ENCODE assay signal across 2 cellular contexts in the genomic region with DNA sequence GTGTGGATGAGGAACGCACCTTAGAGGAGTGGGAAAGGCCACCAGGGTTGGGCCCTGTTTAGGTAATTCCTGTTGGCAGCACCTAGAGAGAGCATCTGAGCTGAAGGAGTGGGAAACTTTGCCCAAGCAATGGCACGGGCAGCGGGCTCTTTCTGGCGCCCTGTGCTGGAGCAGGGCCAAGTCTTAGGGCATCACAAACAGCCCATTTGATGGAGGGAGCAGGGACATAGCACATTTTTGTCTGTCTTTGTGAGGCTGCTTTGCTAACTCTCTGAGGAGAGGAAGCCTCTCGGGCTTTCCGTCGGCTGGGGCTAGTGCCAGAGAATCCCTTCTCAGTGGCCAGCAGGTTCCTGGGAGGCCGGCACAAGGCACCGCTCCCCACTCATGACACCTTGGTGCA.
A peak's percentile ranks its signal among the peaks of the same experiment; 100 is the strongest.
TF ChIP-seq lines count a peak whose summit lies in the region.

No MANE protein-coding gene starts in this region.

TF ChIP-seq in K562, 482 proteins besides CTCF, POLR2A, EP300 and RAD21:
- TF ChIP-seq NFIC (IDR thresholded peaks at IDR 0.05) = peak; percentile 32; the same call in 1 of the 2 replicates
- no peak for TF ChIP-seq POLR2H (tag; IDR thresholded peaks at IDR 0.05; ENCODE audit: low read depth)
- no peak for TF ChIP-seq NCOA1 (IDR thresholded peaks at IDR 0.05; ENCODE audit: low read depth)
- no peak for TF ChIP-seq ZNF239 (CRISPR knock-in tag; IDR thresholded peaks at IDR 0.05)
- TF ChIP-seq, protein P1, sequence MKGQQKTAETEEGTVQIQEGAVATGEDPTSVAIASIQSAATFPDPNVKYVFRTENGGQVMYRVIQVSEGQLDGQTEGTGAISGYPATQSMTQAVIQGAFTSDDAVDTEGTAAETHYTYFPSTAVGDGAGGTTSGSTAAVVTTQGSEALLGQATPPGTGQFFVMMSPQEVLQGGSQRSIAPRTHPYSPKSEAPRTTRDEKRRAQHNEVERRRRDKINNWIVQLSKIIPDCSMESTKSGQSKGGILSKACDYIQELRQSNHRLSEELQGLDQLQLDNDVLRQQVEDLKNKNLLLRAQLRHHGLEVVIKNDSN (CRISPR knock-in tag; IDR thresholded peaks at IDR 0.05) = no peak

TF ChIP-seq in H1, 55 proteins besides CTCF, POLR2A, EP300 and RAD21:
- TF ChIP-seq KDM1A (IDR thresholded peaks at IDR 0.05; ENCODE audit: borderline replicate concordance, low read length) = no peak
- no peak for TF ChIP-seq TAF7 (optimal IDR thresholded peaks at IDR 0.05; ENCODE audit: borderline replicate concordance, low read depth, low read length)
- no peak for TF ChIP-seq PHF8 (conservative IDR thresholded peaks at IDR 0.05; ENCODE audit: low read depth, low read length)
- TF ChIP-seq SUZ12 (IDR thresholded peaks at IDR 0.05; ENCODE audit: low read length) = no peak
- TF ChIP-seq, protein P2, sequence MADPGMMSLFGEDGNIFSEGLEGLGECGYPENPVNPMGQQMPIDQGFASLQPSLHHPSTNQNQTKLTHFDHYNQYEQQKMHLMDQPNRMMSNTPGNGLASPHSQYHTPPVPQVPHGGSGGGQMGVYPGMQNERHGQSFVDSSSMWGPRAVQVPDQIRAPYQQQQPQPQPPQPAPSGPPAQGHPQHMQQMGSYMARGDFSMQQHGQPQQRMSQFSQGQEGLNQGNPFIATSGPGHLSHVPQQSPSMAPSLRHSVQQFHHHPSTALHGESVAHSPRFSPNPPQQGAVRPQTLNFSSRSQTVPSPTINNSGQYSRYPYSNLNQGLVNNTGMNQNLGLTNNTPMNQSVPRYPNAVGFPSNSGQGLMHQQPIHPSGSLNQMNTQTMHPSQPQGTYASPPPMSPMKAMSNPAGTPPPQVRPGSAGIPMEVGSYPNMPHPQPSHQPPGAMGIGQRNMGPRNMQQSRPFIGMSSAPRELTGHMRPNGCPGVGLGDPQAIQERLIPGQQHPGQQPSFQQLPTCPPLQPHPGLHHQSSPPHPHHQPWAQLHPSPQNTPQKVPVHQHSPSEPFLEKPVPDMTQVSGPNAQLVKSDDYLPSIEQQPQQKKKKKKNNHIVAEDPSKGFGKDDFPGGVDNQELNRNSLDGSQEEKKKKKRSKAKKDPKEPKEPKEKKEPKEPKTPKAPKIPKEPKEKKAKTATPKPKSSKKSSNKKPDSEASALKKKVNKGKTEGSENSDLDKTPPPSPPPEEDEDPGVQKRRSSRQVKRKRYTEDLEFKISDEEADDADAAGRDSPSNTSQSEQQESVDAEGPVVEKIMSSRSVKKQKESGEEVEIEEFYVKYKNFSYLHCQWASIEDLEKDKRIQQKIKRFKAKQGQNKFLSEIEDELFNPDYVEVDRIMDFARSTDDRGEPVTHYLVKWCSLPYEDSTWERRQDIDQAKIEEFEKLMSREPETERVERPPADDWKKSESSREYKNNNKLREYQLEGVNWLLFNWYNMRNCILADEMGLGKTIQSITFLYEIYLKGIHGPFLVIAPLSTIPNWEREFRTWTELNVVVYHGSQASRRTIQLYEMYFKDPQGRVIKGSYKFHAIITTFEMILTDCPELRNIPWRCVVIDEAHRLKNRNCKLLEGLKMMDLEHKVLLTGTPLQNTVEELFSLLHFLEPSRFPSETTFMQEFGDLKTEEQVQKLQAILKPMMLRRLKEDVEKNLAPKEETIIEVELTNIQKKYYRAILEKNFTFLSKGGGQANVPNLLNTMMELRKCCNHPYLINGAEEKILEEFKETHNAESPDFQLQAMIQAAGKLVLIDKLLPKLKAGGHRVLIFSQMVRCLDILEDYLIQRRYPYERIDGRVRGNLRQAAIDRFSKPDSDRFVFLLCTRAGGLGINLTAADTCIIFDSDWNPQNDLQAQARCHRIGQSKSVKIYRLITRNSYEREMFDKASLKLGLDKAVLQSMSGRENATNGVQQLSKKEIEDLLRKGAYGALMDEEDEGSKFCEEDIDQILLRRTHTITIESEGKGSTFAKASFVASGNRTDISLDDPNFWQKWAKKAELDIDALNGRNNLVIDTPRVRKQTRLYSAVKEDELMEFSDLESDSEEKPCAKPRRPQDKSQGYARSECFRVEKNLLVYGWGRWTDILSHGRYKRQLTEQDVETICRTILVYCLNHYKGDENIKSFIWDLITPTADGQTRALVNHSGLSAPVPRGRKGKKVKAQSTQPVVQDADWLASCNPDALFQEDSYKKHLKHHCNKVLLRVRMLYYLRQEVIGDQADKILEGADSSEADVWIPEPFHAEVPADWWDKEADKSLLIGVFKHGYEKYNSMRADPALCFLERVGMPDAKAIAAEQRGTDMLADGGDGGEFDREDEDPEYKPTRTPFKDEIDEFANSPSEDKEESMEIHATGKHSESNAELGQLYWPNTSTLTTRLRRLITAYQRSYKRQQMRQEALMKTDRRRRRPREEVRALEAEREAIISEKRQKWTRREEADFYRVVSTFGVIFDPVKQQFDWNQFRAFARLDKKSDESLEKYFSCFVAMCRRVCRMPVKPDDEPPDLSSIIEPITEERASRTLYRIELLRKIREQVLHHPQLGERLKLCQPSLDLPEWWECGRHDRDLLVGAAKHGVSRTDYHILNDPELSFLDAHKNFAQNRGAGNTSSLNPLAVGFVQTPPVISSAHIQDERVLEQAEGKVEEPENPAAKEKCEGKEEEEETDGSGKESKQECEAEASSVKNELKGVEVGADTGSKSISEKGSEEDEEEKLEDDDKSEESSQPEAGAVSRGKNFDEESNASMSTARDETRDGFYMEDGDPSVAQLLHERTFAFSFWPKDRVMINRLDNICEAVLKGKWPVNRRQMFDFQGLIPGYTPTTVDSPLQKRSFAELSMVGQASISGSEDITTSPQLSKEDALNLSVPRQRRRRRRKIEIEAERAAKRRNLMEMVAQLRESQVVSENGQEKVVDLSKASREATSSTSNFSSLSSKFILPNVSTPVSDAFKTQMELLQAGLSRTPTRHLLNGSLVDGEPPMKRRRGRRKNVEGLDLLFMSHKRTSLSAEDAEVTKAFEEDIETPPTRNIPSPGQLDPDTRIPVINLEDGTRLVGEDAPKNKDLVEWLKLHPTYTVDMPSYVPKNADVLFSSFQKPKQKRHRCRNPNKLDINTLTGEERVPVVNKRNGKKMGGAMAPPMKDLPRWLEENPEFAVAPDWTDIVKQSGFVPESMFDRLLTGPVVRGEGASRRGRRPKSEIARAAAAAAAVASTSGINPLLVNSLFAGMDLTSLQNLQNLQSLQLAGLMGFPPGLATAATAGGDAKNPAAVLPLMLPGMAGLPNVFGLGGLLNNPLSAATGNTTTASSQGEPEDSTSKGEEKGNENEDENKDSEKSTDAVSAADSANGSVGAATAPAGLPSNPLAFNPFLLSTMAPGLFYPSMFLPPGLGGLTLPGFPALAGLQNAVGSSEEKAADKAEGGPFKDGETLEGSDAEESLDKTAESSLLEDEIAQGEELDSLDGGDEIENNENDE (IDR thresholded peaks at IDR 0.05; ENCODE audit: insufficient replicate concordance, low read length) = no peak
- TF ChIP-seq RFX5 (IDR thresholded peaks at IDR 0.05; ENCODE audit: borderline replicate concordance, low read depth, low read length) = no peak
